In the genomic region with DNA sequence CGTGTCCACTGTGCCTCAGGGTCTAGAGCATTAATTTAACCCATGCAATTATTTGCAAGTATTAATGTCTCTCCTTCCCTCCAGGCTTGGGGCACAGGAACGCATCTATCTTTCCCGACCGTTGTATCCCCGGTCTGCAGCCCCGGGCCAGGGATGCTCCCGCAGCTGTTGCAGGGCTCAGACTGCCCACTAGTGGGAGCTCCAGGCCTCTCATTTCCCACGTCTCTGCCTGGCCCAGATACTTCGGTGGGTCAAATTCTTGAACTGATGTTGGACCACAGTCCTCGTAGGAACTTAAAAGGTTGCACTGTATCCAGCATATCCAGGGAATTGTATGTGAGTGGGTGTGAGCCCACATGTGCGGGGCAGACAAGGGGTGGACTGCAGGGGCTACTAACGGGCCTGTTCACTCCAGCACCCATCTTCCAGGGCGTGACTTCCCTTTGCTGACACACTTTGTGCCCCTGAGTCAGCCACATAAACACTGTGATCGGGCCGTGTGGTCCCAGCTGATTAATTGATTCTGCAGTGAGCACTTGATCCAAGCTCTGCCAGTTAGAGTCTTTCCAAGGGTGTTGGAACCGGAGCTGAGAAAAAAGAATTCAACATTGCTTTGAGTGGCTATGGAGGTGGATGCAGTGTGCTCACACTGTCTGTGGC, we compare ENCODE assay signal across 8 cellular contexts.
DNase-seq lines count a peak whose midpoint lies in the region; ATAC-seq and TF ChIP-seq lines count a peak whose summit lies in the region.

No MANE protein-coding gene starts in this region.

- peak; percentile 49 for ATAC-seq in central memory CD8-positive, alpha-beta T cell (replicated peaks; ENCODE audit: extremely low read depth, poor library complexity, severe bottlenecking)
- no peak for ATAC-seq in HG02642 (IDR thresholded peaks at IDR 0.05; ENCODE audit: poor library complexity, unreplicated experiment)

- POLR2A ChIA-PET in BJ (lab: Charles Lee) = no interaction called here

- no peak overlapping the region for H3K4me3 Mint-ChIP-seq in T-helper 2 cell treated with Interferon-gamma antibody and Interleukin-4, amounts not matched to agents 5 μg/mL and 100 μg/mL, for 36 hours
- no peak overlapping the region for H3K4me3 Mint-ChIP-seq in central memory CD8-positive, alpha-beta T cell

- in situ Hi-C loops in HAP-1 (cut with MboI; ENCODE audit: low sequenced_read_pairs) (no loop called here), G401 (cut with HindIII; ENCODE audit: low sequenced_read_pairs) (no loop called here)

- H3K36me3 Mint-ChIP-seq in T-helper 2 cell treated with Interferon-gamma antibody and Interleukin-4, amounts not matched to agents 5 μg/mL and 100 μg/mL, for 36 hours (ENCODE audit: low read depth) = no peaks in the 10 kb centered on the region
- peaks cover 2% of the 10 kb centered on the region for H3K36me3 Mint-ChIP-seq in central memory CD8-positive, alpha-beta T cell (ENCODE audit: insufficient read depth)

- no peaks in the 10 kb centered on the region for H3K27me3 Mint-ChIP-seq in T-helper 2 cell treated with Interferon-gamma antibody and Interleukin-4, amounts not matched to agents 5 μg/mL and 100 μg/mL, for 36 hours (ENCODE audit: low read depth)
- H3K27me3 Mint-ChIP-seq in central memory CD8-positive, alpha-beta T cell = no peaks in the 10 kb centered on the region

- H3K79me2 ChIP-seq in osteoblast (ENCODE audit: insufficient read depth, low read length) = no peaks in the 10 kb centered on the region

- no peaks in the 10 kb centered on the region for H3K27me3 ChIP-seq in BJ (ENCODE audit: control insufficient read depth, insufficient read depth, low read length)
- no peaks in the 10 kb centered on the region for H3K27me3 ChIP-seq in HAP-1 (ENCODE audit: low read depth)
- H3K27me3 ChIP-seq in osteoblast (ENCODE audit: insufficient read depth, low read length) = no peaks in the 10 kb centered on the region

- H3K4me2 ChIP-seq in osteoblast (ENCODE audit: insufficient read depth, low read length) = no peak overlapping the region

- no peaks in the 10 kb centered on the region for H3K4me1 Mint-ChIP-seq in T-helper 2 cell treated with Interferon-gamma antibody and Interleukin-4, amounts not matched to agents 5 μg/mL and 100 μg/mL, for 36 hours (ENCODE audit: low read depth)
- no peaks in the 10 kb centered on the region for H3K4me1 Mint-ChIP-seq in central memory CD8-positive, alpha-beta T cell

- H3K4me1 ChIP-seq in HAP-1 (no peaks in the 10 kb centered on the region), osteoblast (ENCODE audit: insufficient read depth, low read length) (no peaks in the 10 kb centered on the region)

- H3K36me3 ChIP-seq in BJ (ENCODE audit: control insufficient read depth, insufficient read depth, low read length) (no peaks in the 10 kb centered on the region), HAP-1 (replicated peaks) (no peaks in the 10 kb centered on the region), osteoblast (ENCODE audit: insufficient read depth, low read length) (no peaks in the 10 kb centered on the region)

- CTCF ChIA-PET in BJ (lab: Yijun Ruan, JAX) = interaction anchor here (0.9 kb wide), 1 partner anchor 12 kb away, joined by 3 read pairs; no protein-coding TSS in a partner anchor

- H3K27ac ChIP-seq in osteoblast (ENCODE audit: low read depth, low read length) (no peak overlapping the region), substantia nigra (ENCODE audit: low read depth, low read length, poor library complexity, severe bottlenecking) (no peak overlapping the region)

- H3K9me3 ChIP-seq in HAP-1 = no peaks in the 10 kb centered on the region
- H3K9me3 ChIP-seq in osteoblast (ENCODE audit: low read depth, low read length) = no peaks in the 10 kb centered on the region

- no peaks in the 10 kb centered on the region for H4K20me1 ChIP-seq in osteoblast (ENCODE audit: insufficient read depth, low read length)

- no peak overlapping the region for H3K27ac Mint-ChIP-seq in T-helper 2 cell treated with Interferon-gamma antibody and Interleukin-4, amounts not matched to agents 5 μg/mL and 100 μg/mL, for 36 hours
- peak overlapping the region; percentile 29 for H3K27ac Mint-ChIP-seq in central memory CD8-positive, alpha-beta T cell (ENCODE audit: low read depth)

- H3K4me3 ChIP-seq in BJ (ENCODE audit: low read depth, low read length) (no peak overlapping the region), HAP-1 (no peak overlapping the region), osteoblast (ENCODE audit: insufficient read depth, low read length) (no peak overlapping the region)

- peaks cover 7% of the 10 kb centered on the region for H3K9me3 Mint-ChIP-seq in T-helper 2 cell treated with Interferon-gamma antibody and Interleukin-4, amounts not matched to agents 5 μg/mL and 100 μg/mL, for 36 hours
- no peaks in the 10 kb centered on the region for H3K9me3 Mint-ChIP-seq in central memory CD8-positive, alpha-beta T cell

- H2AFZ ChIP-seq in osteoblast (ENCODE audit: low read length) = no peak overlapping the region

- no peak for DNase-seq in BJ (ENCODE audit: low read depth)
- DNase-seq in HAP-1 (ENCODE audit: low spot score in 2 of 2) = peak; percentile 13 to 71
- peak; percentile 18 for DNase-seq in T-helper 2 cell treated with Interferon-gamma antibody and Interleukin-4, amounts not matched to agents 5 μg/mL and 100 μg/mL, for 36 hours (ENCODE audit: low spot score)
- peak; percentile 14 to 25 for DNase-seq in central memory CD8-positive, alpha-beta T cell (ENCODE audit: low spot score in 2 of 2)
- peak; percentile 46 for DNase-seq in osteoblast (ENCODE audit: insufficient read length, low spot score, missing footprints)
- no peak for DNase-seq in G401 (ENCODE audit: low spot score)
- DNase-seq in substantia nigra (lab: John Stamatoyannopoulos, UW) = no peak

- TF ChIP-seq CTCF in BJ (IDR thresholded peaks at IDR 0.05; ENCODE audit: insufficient read depth, low read depth, low read length) = peak; percentile 44
- peak; percentile 75 for TF ChIP-seq CTCF in osteoblast (IDR thresholded peaks at IDR 0.05; ENCODE audit: extremely low read depth, low read depth, low read length)

Comparison
In these comparisons a context has a peak if more than half of its experiments do, and no peak if none do; other contexts are left out.
1. DNase-seq: peak in HAP-1 (2 of 2), T-helper 2 cell treated with Interferon-gamma antibody and Interleukin-4, amounts not matched to agents 5 μg/mL and 100 μg/mL, for 36 hours (single experiment), central memory CD8-positive, alpha-beta T cell (2 of 2) and osteoblast (single experiment); none in BJ (single experiment), G401 (single experiment) and substantia nigra (0 of 49).